Comparison of ENCODE assay signal across 8 cellular contexts in the genomic region with DNA sequence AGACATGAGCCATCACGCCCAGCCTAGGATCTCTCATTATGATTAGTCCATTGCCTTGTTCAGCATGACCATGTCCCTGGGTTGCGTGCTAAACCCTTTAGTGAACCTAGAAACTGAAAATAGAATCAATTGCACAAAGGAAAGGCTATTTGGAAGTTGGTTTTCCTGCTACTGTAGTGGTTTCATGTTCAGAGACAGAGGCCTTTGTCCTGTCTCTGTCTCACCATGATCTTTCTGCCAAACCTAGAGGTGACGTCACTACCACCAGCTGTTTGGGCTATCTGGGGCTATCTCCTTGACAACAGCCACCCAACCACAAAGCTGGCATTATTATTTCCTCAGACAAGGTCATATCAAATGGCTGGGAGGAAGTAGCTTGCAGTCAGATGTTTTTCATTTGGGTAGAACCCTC. TPM values are rescaled to one million over a fixed set of nuclear protein-coding genes. Genes with fewer than 3 reads are reported as not detected.
A peak's percentile ranks its signal among the peaks of the same experiment; 100 is the strongest.
DNase-seq lines count a peak whose midpoint lies in the region; ATAC-seq and TF ChIP-seq lines count a peak whose summit lies in the region.

No MANE protein-coding gene starts in this region.

- 0 out of 2 replicates have a peak overlapping the region, but pooled peaks have one; percentile 11 for H3K14ac ChIP-seq in IMR-90 (replicated peaks; ENCODE audit: low read depth, low read length)

- H4K91ac ChIP-seq in IMR-90 (ENCODE audit: insufficient read depth, low read depth, low read length) = no peak overlapping the region

- peak overlapping the region; percentile 32 to 76; a peak in 2 of 4 replicates for H4K8ac ChIP-seq in IMR-90 (ENCODE audit: low read depth in 2 of 2, low read length in 2 of 2)

- H4K20me1 ChIP-seq in IMR-90 (ENCODE audit: insufficient read depth, low read length) = no peaks in the 10 kb centered on the region

- H2AFZ ChIP-seq in IMR-90 (replicated peaks; ENCODE audit: low read length, poor library complexity) = peak overlapping the region; percentile 60

- no peak overlapping the region for H2AK5ac ChIP-seq in IMR-90 (ENCODE audit: low read depth, low read length)

- peak overlapping the region; percentile 62; the same call in 1 of the 2 replicates for H2BK120ac ChIP-seq in IMR-90 (ENCODE audit: low read depth, low read length)

- dilution Hi-C loops in IMR-90 (cut with HindIII; ENCODE audit: low sequenced_read_pairs, unreplicated experiment) = no loop called here

- no peak overlapping the region for H2AK9ac ChIP-seq in IMR-90 (replicated peaks; ENCODE audit: low read depth, low read length, poor library complexity)

- peak overlapping the region; percentile 77 for H4K5ac ChIP-seq in IMR-90 (ENCODE audit: low read depth, low read length)

- H3K27me3 ChIP-seq in IMR-90 (ENCODE audit: control insufficient read depth, insufficient read depth, low read length) (no peaks in the 10 kb centered on the region), H7 (ENCODE audit: control insufficient read depth, insufficient read depth, low read length) (no peaks in the 10 kb centered on the region)

- H3K4me1 Mint-ChIP-seq in CD14-positive monocyte = peaks cover 19% of the 10 kb centered on the region

- no peak overlapping the region for H3K56ac ChIP-seq in IMR-90 (ENCODE audit: extremely low read depth, insufficient read depth, low read length)

- CTCF ChIA-PET in IMR-90 (lab: Yijun Ruan, JAX) = no interaction called here

- H3K4me1 ChIP-seq in IMR-90 (ENCODE audit: control insufficient read depth, insufficient read depth, low read length) = peaks cover 2% of the 10 kb centered on the region
- H3K4me1 ChIP-seq in mesodermal cell (ENCODE audit: control insufficient read depth, insufficient read depth, low read length, poor library complexity, severe bottlenecking) = peaks cover 2% of the 10 kb centered on the region

- TF ChIP-seq CTCF in CD14-positive monocyte (IDR thresholded peaks at IDR 0.05) (no peak), IMR-90 (conservative IDR thresholded peaks at IDR 0.05; ENCODE audit: low read depth, low read length) (no peak)

- no peak for TF ChIP-seq POLR2A in IMR-90 (IDR thresholded peaks at IDR 0.05; ENCODE audit: low read depth, low read length)

- no peaks in the 10 kb centered on the region for H3K36me3 ChIP-seq in IMR-90 (ENCODE audit: control insufficient read depth, insufficient read depth, low read length)
- H3K36me3 ChIP-seq in mesodermal cell (ENCODE audit: control insufficient read depth, insufficient read depth, low read length) = no peaks in the 10 kb centered on the region
- H3K36me3 ChIP-seq in H7 (replicated peaks; ENCODE audit: control insufficient read depth, insufficient read depth, low read length) = no peaks in the 10 kb centered on the region

- H3K4me3 Mint-ChIP-seq in CD14-positive monocyte = no peak overlapping the region

- H2BK5ac ChIP-seq in IMR-90 (ENCODE audit: low read depth, low read length, poor library complexity, severe bottlenecking) = peak overlapping the region; percentile 25

- no peak overlapping the region for H2BK20ac ChIP-seq in IMR-90 (ENCODE audit: low read depth, low read length)

- TF ChIP-seq RAD21 in IMR-90 (IDR thresholded peaks at IDR 0.05; ENCODE audit: low read length) = no peak

- peak; percentile 66 for ATAC-seq in GM18907 (IDR thresholded peaks at IDR 0.05; ENCODE audit: unreplicated experiment)
- ATAC-seq in IMR-90 (ENCODE audit: low read depth) = 0 out of 2 replicates have a peak, but pooled peaks have one; percentile 4

- POLR2A ChIA-PET in IMR-90 (lab: Charles Lee; ENCODE audit: unreplicated experiment) = interaction anchor here (0.5 kb wide), 1 partner anchor 131 kb away, joined by 3 read pairs; no protein-coding TSS in a partner anchor

- H3K4me2 ChIP-seq in IMR-90 (ENCODE audit: low read depth, low read length) = peak overlapping the region; percentile 0; the same call in 1 of the 2 replicates

- DNase-seq in CD14-positive monocyte (ENCODE audit: low spot score) (peak; percentile 78), IMR-90 (peak; percentile 93), RPMI7951 (ENCODE audit: low read depth) (peak; percentile 98), dermis blood vessel endothelial cell (peak; percentile 97), ecto neural progenitor cell (ENCODE audit: low spot score) (no peak), H7 (no peak)

- no peak overlapping the region for H3K4ac ChIP-seq in IMR-90 (ENCODE audit: low read depth, low read length)

- H3K9me3 ChIP-seq in IMR-90 (ENCODE audit: control insufficient read depth, insufficient read depth, low read length) = no peaks in the 10 kb centered on the region
- no peaks in the 10 kb centered on the region for H3K9me3 ChIP-seq in mesodermal cell (ENCODE audit: control insufficient read depth, low read length)

- H3K27me3 Mint-ChIP-seq in CD14-positive monocyte (ENCODE audit: low read depth in 3 of 3) = peaks cover 0 to 4% (median 0%) of the 10 kb centered on the region in 3 donors

- 100% methylated on average over 1 of the region's 3 CpGs; no CpG with 5 or more reads in 1 of the 2 experiments for WGBS in IMR-90 (ENCODE audit: extremely low coverage in 2 of 2, insufficient read length in 1 of 2), 2 experiments
- WGBS in mesodermal cell (ENCODE audit: insufficient coverage in 2 of 2), 2 experiments = 75 to 84% methylated on average over 1 to 3 of the region's 3 CpGs

- H3K23ac ChIP-seq in IMR-90 (ENCODE audit: low read depth, low read length) = no peak overlapping the region; the same call in 1 of the 2 replicates

- H3K9me3 Mint-ChIP-seq in CD14-positive monocyte = peaks cover 0 to 3% (median 0%) of the 10 kb centered on the region in 7 donors

- intact Hi-C loops in CD14-positive monocyte (cut with micrococcal nuclease) (no loop called here), IMR-90 (cut with micrococcal nuclease) (no loop called here)

- H3K9me1 ChIP-seq in IMR-90 (ENCODE audit: insufficient read depth, low read length) = peaks cover 8% of the 10 kb centered on the region

- in situ Hi-C loops in IMR-90 (cut with MboI; ENCODE audit: low sequenced_read_pairs) = no loop called here

- peaks cover 0 to 2% of the 10 kb centered on the region in 2 donors for H3K36me3 Mint-ChIP-seq in CD14-positive monocyte

- BruUV-seq in IMR-90 (replicated peaks; lab: Mats Ljungman, UMichigan) = no TSS peak

- peak overlapping the region; percentile 64 for H3K18ac ChIP-seq in IMR-90 (ENCODE audit: low read depth, low read length)

- peaks cover 8 to 13% of the 10 kb centered on the region in 2 experiments; a peak in 3 of 4 replicates for H3K79me1 ChIP-seq in IMR-90 (ENCODE audit: low read depth in 1 of 2, low read length in 2 of 2)

- H3K9ac ChIP-seq in IMR-90 (ENCODE audit: low read depth, low read length) = no peak overlapping the region

- peak overlapping the region; percentile 12 to 79 (median 54) for H3K27ac Mint-ChIP-seq in CD14-positive monocyte

- H2BK15ac ChIP-seq in IMR-90 (ENCODE audit: low read depth, low read length) = peak overlapping the region; percentile 15; the same call in 1 of the 3 replicates

- peak overlapping the region; percentile 58; the same call in 1 of the 2 replicates for H3K27ac ChIP-seq in IMR-90 (ENCODE audit: insufficient read depth, low read length)
- peak overlapping the region; percentile 92 for H3K27ac ChIP-seq in mesodermal cell (ENCODE audit: low read depth, low read length, severe bottlenecking)

- H3K4me3 ChIP-seq in IMR-90 (ENCODE audit: insufficient read depth, low read depth, low read length) = no peak overlapping the region
- H3K4me3 ChIP-seq in mesodermal cell (ENCODE audit: extremely low read depth, insufficient read depth, low read length, poor library complexity, severe bottlenecking) = no peak overlapping the region
- H3K4me3 ChIP-seq in H7 (ENCODE audit: insufficient read depth, low read depth, low read length) = no peak overlapping the region

TF ChIP-seq in IMR-90, 13 proteins besides CTCF, POLR2A, EP300 and RAD21:
- TF ChIP-seq NFE2L2 (IDR thresholded peaks at IDR 0.05; ENCODE audit: low read depth, low read length) (0 out of 2 replicates have a peak, but pooled peaks have one; percentile 8), CEBPB (IDR thresholded peaks at IDR 0.05; ENCODE audit: low read depth, low read length) (0 out of 2 replicates have a peak, but pooled peaks have one; percentile 6), FOS (IDR thresholded peaks at IDR 0.05; ENCODE audit: low read depth, low read length) (0 out of 2 replicates have a peak, but pooled peaks have one; percentile 25), SMC3 (IDR thresholded peaks at IDR 0.05; ENCODE audit: low read depth, low read length) (no peak)

RNA-seq across cellular contexts. Expression of a gene that starts 4.0 kb away (rescaled TPM):
- polyA plus RNA-seq in CD14-positive monocyte (1 to 10 TPM; 2.0 to 6.1 TPM), IMR-90 (2012; rRNA removed) (27.9 and 29.5 TPM in 2 replicates)
- total RNA-seq in IMR-90 (2012; rRNA removed) (29.4 and 31.7 TPM in 2 replicates), dermis blood vessel endothelial cell (18.7 and 50.4 TPM in 2 replicates)
- polyA plus RNA-seq in IMR-90 (2012; cell fraction: cytosol; rRNA removed) = 17.2 TPM in 2 replicates
- 44.6 and 59.8 TPM in 2 replicates for polyA plus RNA-seq in IMR-90 (2012; cell fraction: nucleus; rRNA removed; ENCODE audit: low replicate concordance)
- total RNA-seq in RPMI7951 (2014; rRNA removed; shearing (Covaris generic)) = 38.2 and 42.1 TPM in 2 replicates
- polyA plus RNA-seq in mesodermal cell (2013, experiment 1 of 2) = 34.4 TPM
- 34.5 TPM for polyA plus RNA-seq in mesodermal cell (2013, experiment 2 of 2)
- total RNA-seq in H7 (2014; rRNA removed; shearing (Covaris generic)) = 33.2 and 43.3 TPM in 2 replicates

Comparison
In these comparisons a context has a peak if more than half of its experiments do, and no peak if none do; other contexts are left out.
1. DNase-seq: peak in CD14-positive monocyte (single experiment), IMR-90 (single experiment), RPMI7951 (single experiment) and dermis blood vessel endothelial cell (single experiment); none in ecto neural progenitor cell (single experiment) and H7 (single experiment).